ENCODE assay signal across 9 cellular contexts in the genomic region with DNA sequence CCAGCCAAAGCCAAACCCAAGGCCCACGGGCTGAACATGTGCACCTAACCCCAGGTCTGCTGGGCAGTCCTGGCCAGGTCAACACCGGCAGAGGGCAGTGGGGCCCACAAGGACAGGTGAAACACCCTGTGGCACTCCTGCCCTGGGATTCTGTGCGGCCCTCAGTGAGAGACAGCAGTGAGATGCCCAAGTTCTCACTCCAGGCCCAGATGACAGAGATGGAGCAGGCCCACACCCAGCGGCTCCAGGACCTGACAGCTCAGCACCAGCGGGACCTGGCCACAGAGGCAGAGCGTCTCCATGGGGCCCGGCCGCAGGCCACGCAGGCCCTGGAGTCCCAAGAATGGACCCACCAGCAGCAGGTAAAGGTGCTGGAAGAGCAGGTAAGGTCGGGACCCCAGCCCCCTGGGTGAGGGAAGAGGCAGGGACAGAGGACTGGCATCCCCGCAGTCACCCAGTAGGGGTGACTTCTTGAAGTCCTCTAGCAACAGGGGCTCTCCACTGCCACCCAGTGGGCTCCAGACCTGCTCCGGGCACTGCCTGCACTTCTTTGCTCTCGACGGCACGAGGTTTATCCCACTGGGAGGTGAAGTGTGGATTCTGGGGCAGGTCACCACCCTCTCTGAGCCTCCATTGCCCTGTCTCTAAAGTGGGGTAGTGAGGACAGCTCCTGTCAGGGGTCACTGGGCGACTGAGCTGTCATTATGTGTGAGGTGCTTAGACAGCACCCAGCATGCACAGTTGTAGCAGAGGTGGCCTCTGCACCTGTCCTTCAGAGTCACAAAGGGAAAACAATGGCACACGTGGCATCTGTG. TPM values are rescaled to one million over a fixed set of nuclear protein-coding genes. Genes with fewer than 3 reads are reported as not detected.
DNase-seq lines count a peak whose midpoint lies in the region; ATAC-seq and TF ChIP-seq lines count a peak whose summit lies in the region.
"Had no signal": no experiment of that assay in that cellular context is flagged by ENCODE, and none has a peak within 500 bp of the region (broad histone marks: within the 10 kb centered on the region; RNA-seq: fewer than 3 reads in every experiment).

No MANE protein-coding gene starts in this region.

- no peaks in the 10 kb centered on the region for H3K27me3 ChIP-seq in right atrium auricular region

- ATAC-seq in stimulated activated naive CD8-positive, alpha-beta T cell treated with anti-CD3 and anti-CD28 coated beads, Interleukin-15, amount 100 ng/mL, for 72 hours = peak; percentile 10
- ATAC-seq in stimulated activated naive CD8-positive, alpha-beta T cell treated with anti-CD3 and anti-CD28 coated beads, Interleukin-15, Interleukin-2, amounts not matched to agents 100 U/mL and 50 U/mL, for 24 hours = no peak
- ATAC-seq in SK-N-SH treated with all-trans-retinoic acid at 6 μM for 48 hours (peak; percentile 65), GM19328 (IDR thresholded peaks at IDR 0.05; ENCODE audit: unreplicated experiment) (no peak), HG03378 (IDR thresholded peaks at IDR 0.05; ENCODE audit: unreplicated experiment) (no peak), HG03571 (IDR thresholded peaks at IDR 0.05; ENCODE audit: unreplicated experiment) (no peak)

- no peak overlapping the region for H3K27ac ChIP-seq in right atrium auricular region

- H3K36me3 ChIP-seq in right atrium auricular region = no peaks in the 10 kb centered on the region

- peaks cover 14% of the 10 kb centered on the region for H3K4me1 Mint-ChIP-seq in stimulated activated naive CD8-positive, alpha-beta T cell treated with anti-CD3 and anti-CD28 coated beads, Interleukin-15, amount 100 ng/mL, for 72 hours

- H3K27me3 Mint-ChIP-seq in stimulated activated naive CD8-positive, alpha-beta T cell treated with anti-CD3 and anti-CD28 coated beads, Interleukin-15, amount 100 ng/mL, for 72 hours = no peaks in the 10 kb centered on the region

- H3K9me3 Mint-ChIP-seq in stimulated activated naive CD8-positive, alpha-beta T cell treated with anti-CD3 and anti-CD28 coated beads, Interleukin-15, amount 100 ng/mL, for 72 hours = peaks cover 0 to 7% of the 10 kb centered on the region in 2 donors
- H3K9me3 Mint-ChIP-seq: mesothelial cell of epicardium had no signal

- H3K9me3 ChIP-seq in right atrium auricular region = no peaks in the 10 kb centered on the region

- H3K4me3 Mint-ChIP-seq in stimulated activated naive CD8-positive, alpha-beta T cell treated with anti-CD3 and anti-CD28 coated beads, Interleukin-15, amount 100 ng/mL, for 72 hours = no peak overlapping the region
- H3K4me3 Mint-ChIP-seq: mesothelial cell of epicardium had no signal

- no peak for DNase-seq in stimulated activated naive CD8-positive, alpha-beta T cell treated with anti-CD3 and anti-CD28 coated beads, Interleukin-15, amount 100 ng/mL, for 72 hours
- DNase-seq in stimulated activated naive CD8-positive, alpha-beta T cell treated with anti-CD3 and anti-CD28 coated beads, Interleukin-15, Interleukin-2, amounts not matched to agents 100 U/mL and 50 U/mL, for 24 hours = no peak
- DNase-seq in right atrium auricular region (ENCODE audit: low spot score) (no peak), DMS153 treated with DMSO at 0.1 percent for 48 hours (lab: John Stamatoyannopoulos, UW; ENCODE audit: unreplicated experiment) (no peak)

- H3K27ac Mint-ChIP-seq in stimulated activated naive CD8-positive, alpha-beta T cell treated with anti-CD3 and anti-CD28 coated beads, Interleukin-15, amount 100 ng/mL, for 72 hours = no peak overlapping the region
- H3K27ac Mint-ChIP-seq: mesothelial cell of epicardium had no signal

- H3K4me3 ChIP-seq in right atrium auricular region = no peak overlapping the region

- TF ChIP-seq CTCF in right atrium auricular region (IDR thresholded peaks at IDR 0.05) = peak; percentile 7 to 60

- H3K4me1 ChIP-seq in right atrium auricular region = peaks cover 0 to 39% of the 10 kb centered on the region in 2 donors

TF ChIP-seq in SK-N-SH treated with all-trans-retinoic acid at 6 μM for 48 hours, 23 proteins besides CTCF, POLR2A, EP300 and RAD21:
- TF ChIP-seq ZNF565 (CRISPR knock-in tag; conservative IDR thresholded peaks at IDR 0.05; ENCODE audit: low read depth) (no peak), ESRRG (CRISPR knock-in tag; IDR thresholded peaks at IDR 0.05) (no peak), ZFP30 (CRISPR knock-in tag; IDR thresholded peaks at IDR 0.05) (no peak), ZFP3 (CRISPR knock-in tag; IDR thresholded peaks at IDR 0.05) (no peak), RARB (CRISPR knock-in tag; IDR thresholded peaks at IDR 0.05) (no peak), CSDC2 (CRISPR knock-in tag; IDR thresholded peaks at IDR 0.05) (no peak), ARNTL (CRISPR knock-in tag; IDR thresholded peaks at IDR 0.05; ENCODE audit: borderline replicate concordance, low read depth) (no peak)
- TF ChIP-seq, protein P1, sequence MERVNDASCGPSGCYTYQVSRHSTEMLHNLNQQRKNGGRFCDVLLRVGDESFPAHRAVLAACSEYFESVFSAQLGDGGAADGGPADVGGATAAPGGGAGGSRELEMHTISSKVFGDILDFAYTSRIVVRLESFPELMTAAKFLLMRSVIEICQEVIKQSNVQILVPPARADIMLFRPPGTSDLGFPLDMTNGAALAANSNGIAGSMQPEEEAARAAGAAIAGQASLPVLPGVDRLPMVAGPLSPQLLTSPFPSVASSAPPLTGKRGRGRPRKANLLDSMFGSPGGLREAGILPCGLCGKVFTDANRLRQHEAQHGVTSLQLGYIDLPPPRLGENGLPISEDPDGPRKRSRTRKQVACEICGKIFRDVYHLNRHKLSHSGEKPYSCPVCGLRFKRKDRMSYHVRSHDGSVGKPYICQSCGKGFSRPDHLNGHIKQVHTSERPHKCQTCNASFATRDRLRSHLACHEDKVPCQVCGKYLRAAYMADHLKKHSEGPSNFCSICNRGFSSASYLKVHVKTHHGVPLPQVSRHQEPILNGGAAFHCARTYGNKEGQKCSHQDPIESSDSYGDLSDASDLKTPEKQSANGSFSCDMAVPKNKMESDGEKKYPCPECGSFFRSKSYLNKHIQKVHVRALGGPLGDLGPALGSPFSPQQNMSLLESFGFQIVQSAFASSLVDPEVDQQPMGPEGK (CRISPR knock-in tag; IDR thresholded peaks at IDR 0.05; ENCODE audit: borderline replicate concordance) = no peak

RNA-seq across cellular contexts. Expression of a gene that starts 8.8 kb away (rescaled TPM):
- total RNA-seq in right atrium auricular region = 10 to 100 TPM in 1 of 2 donors, 1 to 10 TPM in 1; 9.9 to 16.4 TPM

Comparison
In these comparisons a context has a peak if more than half of its experiments do, and no peak if none do; other contexts are left out.
1. ATAC-seq: peak in stimulated activated naive CD8-positive, alpha-beta T cell treated with anti-CD3 and anti-CD28 coated beads, Interleukin-15, amount 100 ng/mL, for 72 hours (single experiment) and SK-N-SH treated with all-trans-retinoic acid at 6 μM for 48 hours (single experiment); none in stimulated activated naive CD8-positive, alpha-beta T cell treated with anti-CD3 and anti-CD28 coated beads, Interleukin-15, Interleukin-2, amounts not matched to agents 100 U/mL and 50 U/mL, for 24 hours (single experiment), GM19328 (single experiment), HG03378 (single experiment) and HG03571 (single experiment).